ENCODE assay signal across 16 cellular contexts in the genomic region with DNA sequence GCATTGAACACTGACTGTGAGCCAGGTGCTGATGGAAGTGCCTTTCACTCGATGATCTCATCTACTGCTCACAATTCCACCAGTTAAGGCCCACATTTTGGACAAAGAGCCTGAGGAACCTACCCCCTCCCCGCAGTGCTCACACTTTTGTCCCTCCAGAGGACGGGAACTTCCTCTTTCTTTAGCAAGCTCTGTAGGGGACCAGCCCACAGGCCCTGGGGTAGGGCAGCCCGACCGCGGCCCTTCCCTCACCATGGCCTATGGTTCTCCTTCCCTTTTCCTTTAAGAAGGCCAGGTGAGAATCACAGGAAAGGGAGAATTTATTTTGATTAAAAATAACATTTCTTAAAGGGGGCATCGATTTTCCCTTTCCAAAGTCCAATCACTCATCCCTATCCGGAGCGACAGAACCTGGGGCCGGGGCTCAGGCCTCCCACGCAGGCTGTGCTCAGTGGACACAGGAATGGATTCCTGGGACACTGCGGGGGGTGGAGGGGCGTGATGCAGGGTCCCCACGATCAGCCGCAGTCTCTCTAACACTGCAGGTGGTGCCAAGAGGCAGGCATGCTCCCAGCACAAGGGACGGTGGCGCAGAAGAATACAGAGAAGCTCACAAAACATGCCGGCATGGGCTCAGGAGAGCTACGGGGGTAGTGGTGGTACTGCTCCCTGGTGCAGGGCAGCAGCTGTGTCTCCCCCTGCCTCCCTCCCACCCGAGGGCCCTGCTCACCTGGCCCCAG. TPM values are rescaled to one million over a fixed set of nuclear protein-coding genes. Genes with fewer than 3 reads are reported as not detected.
DNase-seq lines count a peak whose midpoint lies in the region; ATAC-seq and TF ChIP-seq lines count a peak whose summit lies in the region.
"Had no signal": no experiment of that assay in that cellular context is flagged by ENCODE, and none has a peak within 500 bp of the region (broad histone marks: within the 10 kb centered on the region; RNA-seq: fewer than 3 reads in every experiment).

No MANE protein-coding gene starts in this region.

- H3K36me3 Mint-ChIP-seq in MCF 10A (ENCODE audit: insufficient read depth, unreplicated experiment) (peaks cover 16% of the 10 kb centered on the region), chondrocyte (ENCODE audit: low read depth) (peaks cover 53% of the 10 kb centered on the region), Calu3 (ENCODE audit: insufficient read depth, unreplicated experiment) (peaks cover 51% of the 10 kb centered on the region)
- H3K36me3 Mint-ChIP-seq: activated CD8-positive, alpha-beta memory T cell treated with anti-CD3 and anti-CD28 coated beads, Interleukin-2, amount 10 ng/mL, durations not matched to agents 7 days and 5 days had no signal

- H3K9me3 Mint-ChIP-seq in MCF 10A (ENCODE audit: unreplicated experiment) (no peaks in the 10 kb centered on the region), chondrocyte (ENCODE audit: low read depth) (no peaks in the 10 kb centered on the region), Calu3 (ENCODE audit: low read depth, unreplicated experiment) (no peaks in the 10 kb centered on the region)
- H3K9me3 Mint-ChIP-seq: activated naive CD4-positive, alpha-beta T cell treated with anti-CD3 and anti-CD28 coated beads, Interleukin-2, amount 10 ng/mL, durations not matched to agents 7 days and 5 days; endodermal cell; mesothelial cell of epicardium had no signal

- H3K4me3 ChIP-seq in breast epithelium (no peak overlapping the region), muscle layer of duodenum (ENCODE audit: low read depth in 1 of 2, low read length in 2 of 2) (no peak overlapping the region), aorta (ENCODE audit: low read length in 2 of 2) (no peak overlapping the region)
- H3K4me3 ChIP-seq: SJSA1 had no signal

- BruUV-seq in MCF 10A (replicated peaks; lab: Mats Ljungman, UMichigan) (no TSS peak), Calu3 (replicated peaks; lab: Mats Ljungman, UMichigan) (no TSS peak)

- H3K36me3 ChIP-seq in breast epithelium (no peaks in the 10 kb centered on the region), muscle layer of duodenum (ENCODE audit: control insufficient read depth in 1 of 2, insufficient read depth in 2 of 2, low read length in 2 of 2) (peaks cover 42 to 48% of the 10 kb centered on the region in 2 donors), aorta (ENCODE audit: control insufficient read depth in 1 of 2, insufficient read depth in 2 of 2, low read length in 1 of 2) (no peaks in the 10 kb centered on the region)

- peak overlapping the region; percentile 71 to 91 for H3K27ac ChIP-seq in breast epithelium
- peak overlapping the region; percentile 74 for H3K27ac ChIP-seq in muscle layer of duodenum (ENCODE audit: low read length)
- no peak overlapping the region for H3K27ac ChIP-seq in aorta (ENCODE audit: low read depth in 1 of 2, low read length in 2 of 2)
- H3K27ac ChIP-seq: SJSA1 had no signal

- H3K27ac Mint-ChIP-seq in MCF 10A (ENCODE audit: low read depth, unreplicated experiment), result no peak overlapping the region
- H3K27ac Mint-ChIP-seq in chondrocyte (ENCODE audit: unreplicated experiment), result peak overlapping the region; percentile 74
- no peak overlapping the region for H3K27ac Mint-ChIP-seq in Calu3 (ENCODE audit: unreplicated experiment)
- H3K27ac Mint-ChIP-seq: activated CD8-positive, alpha-beta memory T cell treated with anti-CD3 and anti-CD28 coated beads, Interleukin-2, amount 10 ng/mL, durations not matched to agents 7 days and 5 days; activated naive CD4-positive, alpha-beta T cell treated with anti-CD3 and anti-CD28 coated beads, Interleukin-2, amount 10 ng/mL, durations not matched to agents 7 days and 5 days; endodermal cell; mesothelial cell of epicardium had no signal

- H3K4me1 ChIP-seq in breast epithelium (peaks cover 0 to 5% of the 10 kb centered on the region in 2 donors), muscle layer of duodenum (ENCODE audit: control insufficient read depth in 1 of 2, insufficient read depth in 2 of 2, low read length in 2 of 2) (peaks cover 14 to 15% of the 10 kb centered on the region in 2 donors), aorta (ENCODE audit: control insufficient read depth in 1 of 2, insufficient read depth in 2 of 2, low read length in 2 of 2) (peaks cover 0 to 4% of the 10 kb centered on the region in 2 donors)

- H3K4me1 Mint-ChIP-seq in MCF 10A (ENCODE audit: insufficient read depth, unreplicated experiment) (peaks cover 8% of the 10 kb centered on the region), chondrocyte (ENCODE audit: low read depth) (peaks cover 81% of the 10 kb centered on the region), Calu3 (ENCODE audit: low read depth, unreplicated experiment) (peaks cover 20% of the 10 kb centered on the region)

- 93% methylated on average over 20 of the region's 20 CpGs for WGBS in aorta, 2 donors

- POLR2A ChIA-PET in MCF 10A (lab: Yijun Ruan, JAX), result no interaction called here

- CTCF ChIA-PET in MCF 10A (lab: Yijun Ruan, JAX), result interaction anchor here (1.3 kb wide), 1 partner anchor 13 kb away, joined by 3 read pairs; no protein-coding TSS in a partner anchor
- CTCF ChIA-PET in Calu3 (lab: Charles Lee), result interaction anchor here (0.9 kb wide), 1 partner anchor 10 kb away, joined by 5 read pairs; no protein-coding TSS in a partner anchor

- no peak for ATAC-seq in aorta (ENCODE audit: low FRiP score)
- ATAC-seq: activated CD8-positive, alpha-beta memory T cell treated with anti-CD3 and anti-CD28 coated beads, Interleukin-2, amount 10 ng/mL, durations not matched to agents 7 days and 5 days had no signal

- H3K9me3 ChIP-seq in breast epithelium, result no peaks in the 10 kb centered on the region
- no peaks in the 10 kb centered on the region for H3K9me3 ChIP-seq in muscle layer of duodenum (ENCODE audit: control insufficient read depth in 1 of 2, low read length in 2 of 2)
- no peaks in the 10 kb centered on the region for H3K9me3 ChIP-seq in aorta (ENCODE audit: control insufficient read depth, low read length)
- H3K9me3 ChIP-seq: SJSA1 had no signal

- DNase-seq in breast epithelium (ENCODE audit: low spot score in 2 of 2), result no peak
- DNase-seq in MCF 10A (ENCODE audit: unreplicated experiment), result no peak
- no peak for DNase-seq in chondrocyte (ENCODE audit: low spot score)
- DNase-seq in aorta, result peak; percentile 63 to 69
- no peak for DNase-seq in activated CD4-positive, alpha-beta T cell treated with anti-CD3 and anti-CD28 coated beads for 1 hour
- DNase-seq in NCI-H1436 treated with DMSO at 0.1 percent for 48 hours (lab: John Stamatoyannopoulos, UW), result no peak
- DNase-seq in Calu3, result no peak
- DNase-seq: activated CD8-positive, alpha-beta memory T cell treated with anti-CD3 and anti-CD28 coated beads, Interleukin-2, amount 10 ng/mL, durations not matched to agents 7 days and 5 days; activated naive CD4-positive, alpha-beta T cell treated with anti-CD3 and anti-CD28 coated beads, Interleukin-2, amount 10 ng/mL, durations not matched to agents 7 days and 5 days; endodermal cell; foreskin fibroblast; Karpas-422; NCI-H774 had no signal

- intact Hi-C loops in breast epithelium (cut with DNase I; ENCODE audit: low total_unique reads), result no loop called here
- intact Hi-C loops in MCF 10A (cut with micrococcal nuclease), result no loop called here
- intact Hi-C loops in aorta (cut with DNase I), result loop anchor here in 1 of 2 donors (5.0 kb wide), 2 partner anchors 41 to 81 kb away; no protein-coding TSS in a partner anchor
- intact Hi-C loops in Calu3 (cut with micrococcal nuclease; ENCODE audit: unreplicated experiment), result no loop called here

- H3K4me3 Mint-ChIP-seq in MCF 10A (ENCODE audit: unreplicated experiment), result no peak overlapping the region
- no peak overlapping the region for H3K4me3 Mint-ChIP-seq in chondrocyte (ENCODE audit: unreplicated experiment)
- H3K4me3 Mint-ChIP-seq in Calu3 (ENCODE audit: low read depth, unreplicated experiment), result no peak overlapping the region
- H3K4me3 Mint-ChIP-seq: activated CD8-positive, alpha-beta memory T cell treated with anti-CD3 and anti-CD28 coated beads, Interleukin-2, amount 10 ng/mL, durations not matched to agents 7 days and 5 days; activated naive CD4-positive, alpha-beta T cell treated with anti-CD3 and anti-CD28 coated beads, Interleukin-2, amount 10 ng/mL, durations not matched to agents 7 days and 5 days; endodermal cell; mesothelial cell of epicardium had no signal

- no peak for TF ChIP-seq CTCF in breast epithelium (IDR thresholded peaks at IDR 0.05)
- TF ChIP-seq CTCF in MCF 10A (IDR thresholded peaks at IDR 0.05; ENCODE audit: unreplicated experiment), result no peak
- TF ChIP-seq CTCF in chondrocyte (IDR thresholded peaks at IDR 0.05), result no peak
- no peak for TF ChIP-seq CTCF in Calu3 (IDR thresholded peaks at IDR 0.05; ENCODE audit: unreplicated experiment)

- H3K27me3 Mint-ChIP-seq in MCF 10A (ENCODE audit: insufficient read depth, unreplicated experiment) (no peaks in the 10 kb centered on the region), chondrocyte (ENCODE audit: low read depth) (no peaks in the 10 kb centered on the region), Calu3 (ENCODE audit: unreplicated experiment) (no peaks in the 10 kb centered on the region)
- H3K27me3 Mint-ChIP-seq: activated CD8-positive, alpha-beta memory T cell treated with anti-CD3 and anti-CD28 coated beads, Interleukin-2, amount 10 ng/mL, durations not matched to agents 7 days and 5 days; activated naive CD4-positive, alpha-beta T cell treated with anti-CD3 and anti-CD28 coated beads, Interleukin-2, amount 10 ng/mL, durations not matched to agents 7 days and 5 days had no signal

- TF ChIP-seq POLR2A in breast epithelium (IDR thresholded peaks at IDR 0.05), result no peak

- H3K27me3 ChIP-seq in breast epithelium (no peaks in the 10 kb centered on the region), muscle layer of duodenum (ENCODE audit: low read depth, low read length) (no peaks in the 10 kb centered on the region), aorta (ENCODE audit: control insufficient read depth in 1 of 2, insufficient read depth in 2 of 2, low read length in 1 of 2) (no peaks in the 10 kb centered on the region)
- H3K27me3 ChIP-seq: SJSA1 had no signal

RNA-seq across cellular contexts. Expression of a gene that starts 8.9 kb away (rescaled TPM):
- 1 to 10 TPM; 1.6 to 6.7 (median 2.2) TPM for total RNA-seq in breast epithelium
- total RNA-seq in MCF 10A (2022), result 0.14 and 0.20 TPM in 2 replicates
- total RNA-seq in chondrocyte, result 0.32 to 0.70 TPM (median 0.38 TPM) in 3 replicates
- 1 to 10 TPM; 2.3 to 7.2 TPM for total RNA-seq in aorta
- 1 to 10 TPM in 1 of 2 donors, under 1 TPM in 1; 0.28 to 2.6 TPM for polyA plus RNA-seq in aorta
- total RNA-seq in Calu3 (2022), result 0.28 TPM in 1 of 2 replicates, not detected in the other

Comparison
In these comparisons a context has a peak if more than half of its experiments do, and no peak if none do; other contexts are left out.
1. DNase-seq: peak in aorta (2 of 2); none in breast epithelium (0 of 2), MCF 10A (single experiment), chondrocyte (single experiment), activated CD4-positive, alpha-beta T cell treated with anti-CD3 and anti-CD28 coated beads for 1 hour (single experiment), NCI-H1436 treated with DMSO at 0.1 percent for 48 hours (single experiment) and Calu3 (single experiment).
2. H3K27ac ChIP-seq: peak in breast epithelium (2 of 2) and muscle layer of duodenum (single experiment); none in aorta (0 of 2).